ENCODE assay signal across 1 cellular context in genomic region chr21:24014381-24014780, GRCh38.
TF ChIP-seq lines count a peak whose summit lies in the region.

No MANE protein-coding gene starts in this region.

TF ChIP-seq in GM23338, 12 proteins besides CTCF, POLR2A, EP300 and RAD21 (continued from another document):
- TF ChIP-seq, protein P1, sequence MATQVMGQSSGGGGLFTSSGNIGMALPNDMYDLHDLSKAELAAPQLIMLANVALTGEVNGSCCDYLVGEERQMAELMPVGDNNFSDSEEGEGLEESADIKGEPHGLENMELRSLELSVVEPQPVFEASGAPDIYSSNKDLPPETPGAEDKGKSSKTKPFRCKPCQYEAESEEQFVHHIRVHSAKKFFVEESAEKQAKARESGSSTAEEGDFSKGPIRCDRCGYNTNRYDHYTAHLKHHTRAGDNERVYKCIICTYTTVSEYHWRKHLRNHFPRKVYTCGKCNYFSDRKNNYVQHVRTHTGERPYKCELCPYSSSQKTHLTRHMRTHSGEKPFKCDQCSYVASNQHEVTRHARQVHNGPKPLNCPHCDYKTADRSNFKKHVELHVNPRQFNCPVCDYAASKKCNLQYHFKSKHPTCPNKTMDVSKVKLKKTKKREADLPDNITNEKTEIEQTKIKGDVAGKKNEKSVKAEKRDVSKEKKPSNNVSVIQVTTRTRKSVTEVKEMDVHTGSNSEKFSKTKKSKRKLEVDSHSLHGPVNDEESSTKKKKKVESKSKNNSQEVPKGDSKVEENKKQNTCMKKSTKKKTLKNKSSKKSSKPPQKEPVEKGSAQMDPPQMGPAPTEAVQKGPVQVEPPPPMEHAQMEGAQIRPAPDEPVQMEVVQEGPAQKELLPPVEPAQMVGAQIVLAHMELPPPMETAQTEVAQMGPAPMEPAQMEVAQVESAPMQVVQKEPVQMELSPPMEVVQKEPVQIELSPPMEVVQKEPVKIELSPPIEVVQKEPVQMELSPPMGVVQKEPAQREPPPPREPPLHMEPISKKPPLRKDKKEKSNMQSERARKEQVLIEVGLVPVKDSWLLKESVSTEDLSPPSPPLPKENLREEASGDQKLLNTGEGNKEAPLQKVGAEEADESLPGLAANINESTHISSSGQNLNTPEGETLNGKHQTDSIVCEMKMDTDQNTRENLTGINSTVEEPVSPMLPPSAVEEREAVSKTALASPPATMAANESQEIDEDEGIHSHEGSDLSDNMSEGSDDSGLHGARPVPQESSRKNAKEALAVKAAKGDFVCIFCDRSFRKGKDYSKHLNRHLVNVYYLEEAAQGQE (IDR thresholded peaks at IDR 0.05; ENCODE audit: unreplicated experiment), result no peak
- TF ChIP-seq ZNF331 (CRISPR knock-in tag; IDR thresholded peaks at IDR 0.05; ENCODE audit: low read depth) (no peak), ZNF114 (CRISPR knock-in tag; IDR thresholded peaks at IDR 0.05) (no peak)
TF ChIP-seq in GM23338: peak in this region for 0.
